In the genomic region with DNA sequence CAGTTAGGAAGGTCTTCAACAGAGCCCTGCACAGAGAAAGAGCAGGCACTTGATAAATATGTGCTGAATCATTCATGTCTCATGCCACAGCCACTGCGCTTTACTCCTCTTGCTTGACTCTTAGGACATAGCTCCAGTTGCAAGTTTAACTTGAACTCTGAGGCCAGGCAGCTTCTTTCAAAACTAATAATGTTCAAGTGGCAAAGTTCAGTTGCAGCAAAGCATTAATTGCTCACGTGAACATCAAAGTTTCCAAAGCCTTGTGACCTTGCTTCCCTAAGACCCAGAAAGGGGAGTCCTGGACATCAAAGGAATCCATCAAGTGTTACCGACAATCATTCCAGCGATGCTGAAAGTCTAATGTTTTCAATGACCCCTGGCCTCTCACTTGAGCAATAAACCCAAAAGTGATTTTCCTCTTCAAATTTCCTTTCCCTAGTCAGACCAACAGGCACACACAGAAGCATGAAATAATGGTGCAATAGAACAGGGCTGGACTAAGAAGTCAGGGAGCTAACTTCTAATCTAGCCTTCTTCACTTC, we compare ENCODE assay signal across 17 cellular contexts. TPM values are rescaled to one million over a fixed set of nuclear protein-coding genes. Genes with fewer than 3 reads are reported as not detected.
DNase-seq lines count a peak whose midpoint lies in the region; ATAC-seq and TF ChIP-seq lines count a peak whose summit lies in the region.
"Had no signal": no experiment of that assay in that cellular context is flagged by ENCODE, and none has a peak within 500 bp of the region (broad histone marks: within the 10 kb centered on the region; RNA-seq: fewer than 3 reads in every experiment).

No MANE protein-coding gene starts in this region.

- no peaks in the 10 kb centered on the region for H4K20me1 ChIP-seq in hepatocyte (ENCODE audit: insufficient read depth, poor library complexity, severe bottlenecking)
- H4K20me1 ChIP-seq: BLaER1 treated with 17β-estradiol and CSF1 and Interleukin-3, amounts not matched to agents 10 nM and 100 nM had no signal

- H3K27me3 ChIP-seq in Caco-2 (replicated peaks; ENCODE audit: control insufficient read depth, insufficient read depth, low read length) (no peaks in the 10 kb centered on the region), adipocyte (replicated peaks; ENCODE audit: control insufficient read depth, insufficient read depth, low read length) (no peaks in the 10 kb centered on the region), hepatocyte (no peaks in the 10 kb centered on the region)
- H3K27me3 ChIP-seq: BLaER1 treated with 17β-estradiol and CSF1 and Interleukin-3, amounts not matched to agents 10 nM and 100 nM had no signal

- peaks cover 10% of the 10 kb centered on the region for H3K9me3 Mint-ChIP-seq in Caco-2 (ENCODE audit: unreplicated experiment)
- H3K9me3 Mint-ChIP-seq: activated CD8-positive, alpha-beta T cell treated with anti-CD3 and anti-CD28 coated beads for 36 hours; mesothelial cell of epicardium had no signal

- H3K4me2 ChIP-seq in hepatocyte, result no peak overlapping the region
- H3K4me2 ChIP-seq: BLaER1 treated with 17β-estradiol and CSF1 and Interleukin-3, amounts not matched to agents 10 nM and 100 nM had no signal

- no peak overlapping the region for H2AFZ ChIP-seq in hepatocyte

- CTCF ChIA-PET in Caco-2 (lab: Charles Lee), result interaction anchor here (0.7 to 2.1 kb wide), 3 partner anchors 14 to 211 kb away, joined by 3 to 7 read pairs (median 6); no protein-coding TSS in a partner anchor

- POLR2A ChIA-PET in Caco-2 (lab: Charles Lee), result interaction anchor here (1.0 kb wide), 2 partner anchors 14 to 46 kb away, joined by 3 to 5 read pairs; no protein-coding TSS in a partner anchor

- peak overlapping the region; percentile 62 for H3K27ac ChIP-seq in hepatocyte
- H3K27ac ChIP-seq: BLaER1 treated with 17β-estradiol and CSF1 and Interleukin-3, amounts not matched to agents 10 nM and 100 nM; prostate gland had no signal

- H3K9me2 ChIP-seq in hepatocyte (replicated peaks; ENCODE audit: insufficient read depth), result no peaks in the 10 kb centered on the region

- TF ChIP-seq CTCF in Caco-2 (IDR thresholded peaks at IDR 0.05; ENCODE audit: insufficient read depth in 1 of 2, low read depth in 1 of 2, low read length in 1 of 2, severe bottlenecking in 1 of 2, unreplicated experiment in 1 of 2) (no peak), hepatocyte (IDR thresholded peaks at IDR 0.05; ENCODE audit: poor library complexity) (no peak)

- intact Hi-C loops in Caco-2 (cut with micrococcal nuclease; ENCODE audit: unreplicated experiment), result loop anchor here (1.0 to 2.0 kb wide), 6 partner anchors 14 to 121 kb away; a partner anchor contains a TSS

- peak; percentile 75 to 81 for DNase-seq in Caco-2
- DNase-seq in adipocyte (ENCODE audit: low read depth), result peak; percentile 20
- peak; percentile 73 for DNase-seq in hepatocyte (ENCODE audit: low spot score)
- DNase-seq in renal cortical epithelial cell (ENCODE audit: low read depth), result peak; percentile 89
- no peak for DNase-seq in NCI-H128 (lab: John Stamatoyannopoulos, UW; ENCODE audit: unreplicated experiment)
- DNase-seq in DMS114 treated with DMSO at 0.1 percent for 48 hours (lab: John Stamatoyannopoulos, UW; ENCODE audit: unreplicated experiment), result no peak
- no peak for DNase-seq in T-helper 2 cell
- DNase-seq: activated CD8-positive, alpha-beta T cell treated with anti-CD3 and anti-CD28 coated beads for 36 hours; NCI-H2081; NCI-H82; T1000 had no signal

- no TSS peak for BruUV-seq in Caco-2 (replicated peaks; lab: Mats Ljungman, UMichigan)

- H3K36me3 ChIP-seq in Caco-2 (ENCODE audit: control insufficient read depth, insufficient read depth, low read length) (no peaks in the 10 kb centered on the region; the same call in 1 of the 2 replicates), adipocyte (ENCODE audit: control insufficient read depth, insufficient read depth, low read length, severe bottlenecking) (no peaks in the 10 kb centered on the region), hepatocyte (replicated peaks; ENCODE audit: insufficient read depth, low read depth) (no peaks in the 10 kb centered on the region)
- H3K36me3 ChIP-seq: BLaER1 treated with 17β-estradiol and CSF1 and Interleukin-3, amounts not matched to agents 10 nM and 100 nM; prostate gland had no signal

- peak overlapping the region; percentile 77 for H3K9ac ChIP-seq in adipocyte (ENCODE audit: low read length)
- H3K9ac ChIP-seq: BLaER1 treated with 17β-estradiol and CSF1 and Interleukin-3, amounts not matched to agents 10 nM and 100 nM had no signal

- no peaks in the 10 kb centered on the region for H3K36me3 Mint-ChIP-seq in Caco-2 (ENCODE audit: insufficient read depth, unreplicated experiment)
- H3K36me3 Mint-ChIP-seq: mesothelial cell of epicardium had no signal

- H3K9me3 ChIP-seq in Caco-2 (peaks cover 5% of the 10 kb centered on the region; the same call in 1 of the 2 replicates), adipocyte (ENCODE audit: control insufficient read depth, low read length) (no peaks in the 10 kb centered on the region), hepatocyte (ENCODE audit: low read depth) (no peaks in the 10 kb centered on the region)
- H3K9me3 ChIP-seq: BLaER1 treated with 17β-estradiol and CSF1 and Interleukin-3, amounts not matched to agents 10 nM and 100 nM; prostate gland had no signal

- WGBS in hepatocyte (ENCODE audit: low lambda C conversion rate, missing lambda C conversion rate), result 31% methylated on average over 4 of the region's 4 CpGs

- H3K79me2 ChIP-seq in hepatocyte, result no peaks in the 10 kb centered on the region

- H3K4me3 Mint-ChIP-seq in Caco-2 (ENCODE audit: unreplicated experiment), result peak overlapping the region; percentile 2
- H3K4me3 Mint-ChIP-seq: activated CD8-positive, alpha-beta T cell treated with anti-CD3 and anti-CD28 coated beads for 36 hours; mesothelial cell of epicardium had no signal

- H3K4me3 ChIP-seq in Caco-2 (ENCODE audit: low read depth, low read length) (no peak overlapping the region), adipocyte (ENCODE audit: low read length) (peak overlapping the region; percentile 25), hepatocyte (no peak overlapping the region)
- H3K4me3 ChIP-seq: BLaER1 treated with 17β-estradiol and CSF1 and Interleukin-3, amounts not matched to agents 10 nM and 100 nM; prostate gland had no signal

- ATAC-seq in HG02840 (IDR thresholded peaks at IDR 0.05; ENCODE audit: low FRiP score, unreplicated experiment), result no peak
- ATAC-seq: activated CD8-positive, alpha-beta T cell treated with anti-CD3 and anti-CD28 coated beads for 36 hours had no signal

- H3K4me1 Mint-ChIP-seq in Caco-2 (ENCODE audit: low read depth, unreplicated experiment), result peaks cover 25% of the 10 kb centered on the region
- H3K4me1 Mint-ChIP-seq: mesothelial cell of epicardium had no signal

- peak overlapping the region; percentile 75 for H3K27ac Mint-ChIP-seq in Caco-2 (ENCODE audit: unreplicated experiment)
- H3K27ac Mint-ChIP-seq: activated CD8-positive, alpha-beta T cell treated with anti-CD3 and anti-CD28 coated beads for 36 hours; mesothelial cell of epicardium had no signal

- peaks cover 31% of the 10 kb centered on the region for H3K4me1 ChIP-seq in Caco-2
- H3K4me1 ChIP-seq in adipocyte (ENCODE audit: control insufficient read depth, insufficient read depth, low read length), result peaks cover 48% of the 10 kb centered on the region
- peaks cover 13% of the 10 kb centered on the region for H3K4me1 ChIP-seq in hepatocyte (ENCODE audit: insufficient read depth)
- H3K4me1 ChIP-seq: BLaER1 treated with 17β-estradiol and CSF1 and Interleukin-3, amounts not matched to agents 10 nM and 100 nM; prostate gland had no signal

- no peaks in the 10 kb centered on the region for H3K27me3 Mint-ChIP-seq in Caco-2 (ENCODE audit: insufficient read depth, unreplicated experiment)

RNA-seq across cellular contexts. Expression of a gene that starts 21.8 kb away (rescaled TPM):
- total RNA-seq in Caco-2 (2022) (0.27 and 0.37 TPM in 2 replicates), hepatocyte (0.08 and 0.10 TPM in 2 replicates), renal cortical epithelial cell (not detected in 2 replicates)
- not detected in 2 replicates for polyA plus RNA-seq in hepatocyte
- total RNA-seq: activated CD8-positive, alpha-beta T cell treated with anti-CD3 and anti-CD28 coated beads for 36 hours; H4; mesothelial cell of epicardium; prostate gland; ureter had no signal

Comparison
In these comparisons a context has a peak if more than half of its experiments do, and no peak if none do; other contexts are left out.
1. DNase-seq: peak in Caco-2 (2 of 2), adipocyte (single experiment), hepatocyte (single experiment) and renal cortical epithelial cell (single experiment); none in NCI-H128 (single experiment), DMS114 treated with DMSO at 0.1 percent for 48 hours (single experiment) and T-helper 2 cell (0 of 5).